10 cellular contexts compared by ENCODE assay signal in the genomic region with DNA sequence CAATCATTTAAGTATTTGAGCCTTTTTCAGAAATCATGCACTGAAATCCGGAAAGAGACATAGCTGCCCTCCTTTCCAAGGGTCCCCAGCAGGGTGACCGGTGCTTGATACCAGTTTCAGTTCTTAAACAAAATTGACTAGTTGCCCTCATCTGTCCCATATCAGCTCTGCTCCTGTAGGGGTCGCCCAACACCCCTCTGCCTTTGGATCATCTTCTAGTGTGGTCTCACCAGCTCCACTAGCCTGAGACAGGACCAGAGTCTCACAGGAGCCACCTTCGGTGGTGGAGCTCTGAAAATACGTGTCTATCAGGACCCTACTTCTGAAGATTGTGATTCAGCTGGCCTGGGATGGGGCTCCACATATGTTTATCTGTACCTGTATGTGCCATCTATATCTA.
DNase-seq lines count a peak whose midpoint lies in the region; ATAC-seq and TF ChIP-seq lines count a peak whose summit lies in the region.
"Had no signal": no experiment of that assay in that cellular context is flagged by ENCODE, and none has a peak within 500 bp of the region (broad histone marks: within the 10 kb centered on the region; RNA-seq: fewer than 3 reads in every experiment).

No MANE protein-coding gene starts in this region.

- no peak overlapping the region for H3K27ac ChIP-seq in colonic mucosa
- H3K27ac ChIP-seq: adrenal gland had no signal

- no peaks in the 10 kb centered on the region for H3K9me3 ChIP-seq in colonic mucosa
- H3K9me3 ChIP-seq: adrenal gland had no signal

- intact Hi-C loops in activated CD4-positive, alpha-beta T cell treated with anti-CD3 and anti-CD28 coated beads for 36 hours (cut with DNase I, micrococcal nuclease): no loop called here
- intact Hi-C loops in colonic mucosa (cut with DNase I): no loop called here

- peak; percentile 53 for ATAC-seq in activated CD4-positive, alpha-beta T cell treated with anti-CD3 and anti-CD28 coated beads for 36 hours
- peak; percentile 41 to 57 for ATAC-seq in stimulated activated naive B cell treated with anti-CD40 and anti-IgM and Interleukin-4, amounts not matched to agents 10 μg/mL and 1 μg/mL and 100 μg/mL, for 72 hours (replicated peaks)
- ATAC-seq in GM21786 (IDR thresholded peaks at IDR 0.05; ENCODE audit: unreplicated experiment): no peak
- ATAC-seq in HG02840 (IDR thresholded peaks at IDR 0.05; ENCODE audit: low FRiP score, unreplicated experiment): no peak
- ATAC-seq: Right ventricle myocardium inferior had no signal

- CTCF ChIA-PET in activated CD4-positive, alpha-beta T cell treated with anti-CD3 and anti-CD28 coated beads for 36 hours (lab: Charles Lee): interaction anchor here (0.7 to 1.4 kb wide), 6 partner anchors 12 to 473 kb away, joined by 3 to 5 read pairs (median 3); partner anchors contain the start of gene HEXB

- H3K27me3 Mint-ChIP-seq in activated CD4-positive, alpha-beta T cell treated with anti-CD3 and anti-CD28 coated beads for 36 hours: peaks cover 16% of the 10 kb centered on the region
- peaks cover 8 to 16% of the 10 kb centered on the region in 2 donors for H3K27me3 Mint-ChIP-seq in stimulated activated naive B cell treated with anti-CD40 and anti-IgM and Interleukin-4, amounts not matched to agents 10 μg/mL and 1 μg/mL and 100 μg/mL, for 72 hours

- no peaks in the 10 kb centered on the region for H3K4me1 ChIP-seq in colonic mucosa
- H3K4me1 ChIP-seq: adrenal gland had no signal

- H3K4me3 Mint-ChIP-seq in activated CD4-positive, alpha-beta T cell treated with anti-CD3 and anti-CD28 coated beads for 36 hours: no peak overlapping the region
- no peak overlapping the region for H3K4me3 Mint-ChIP-seq in stimulated activated naive B cell treated with anti-CD40 and anti-IgM and Interleukin-4, amounts not matched to agents 10 μg/mL and 1 μg/mL and 100 μg/mL, for 72 hours

- peak; percentile 24 for TF ChIP-seq CTCF in colonic mucosa (IDR thresholded peaks at IDR 0.05)

- DNase-seq in activated CD4-positive, alpha-beta T cell treated with anti-CD3 and anti-CD28 coated beads for 36 hours: peak; percentile 32
- DNase-seq in activated CD4-positive, alpha-beta T cell treated with anti-CD3 and anti-CD28 coated beads, Interleukin-2, amount 50 U/mL, for 4 hours: no peak
- peak; percentile 9 to 38 for DNase-seq in NCI-H526 (lab: John Stamatoyannopoulos, UW)
- DNase-seq in colonic mucosa: no peak
- DNase-seq in stimulated activated naive B cell treated with anti-CD40 and anti-IgM and Interleukin-4, amounts not matched to agents 10 μg/mL and 1 μg/mL and 100 μg/mL, for 72 hours: no peak
- no peak for DNase-seq in stimulated activated CD4-positive, alpha-beta T cell treated with anti-CD3 and anti-CD28 coated beads, Interleukin-2, amount 100 ng/mL, for 24 hours
- DNase-seq: adrenal gland had no signal

- H3K9me3 Mint-ChIP-seq in activated CD4-positive, alpha-beta T cell treated with anti-CD3 and anti-CD28 coated beads for 36 hours (ENCODE audit: low read depth): no peaks in the 10 kb centered on the region
- H3K9me3 Mint-ChIP-seq in stimulated activated naive B cell treated with anti-CD40 and anti-IgM and Interleukin-4, amounts not matched to agents 10 μg/mL and 1 μg/mL and 100 μg/mL, for 72 hours: no peaks in the 10 kb centered on the region

- no peaks in the 10 kb centered on the region for H3K36me3 ChIP-seq in colonic mucosa
- H3K36me3 ChIP-seq: adrenal gland had no signal

- no peak overlapping the region for H3K9ac ChIP-seq in colonic mucosa (ENCODE audit: low read depth in 2 of 2, low read length in 2 of 2)

- no peaks in the 10 kb centered on the region for H3K4me1 Mint-ChIP-seq in activated CD4-positive, alpha-beta T cell treated with anti-CD3 and anti-CD28 coated beads for 36 hours
- no peaks in the 10 kb centered on the region for H3K4me1 Mint-ChIP-seq in stimulated activated naive B cell treated with anti-CD40 and anti-IgM and Interleukin-4, amounts not matched to agents 10 μg/mL and 1 μg/mL and 100 μg/mL, for 72 hours

- no peaks in the 10 kb centered on the region for H3K36me3 Mint-ChIP-seq in activated CD4-positive, alpha-beta T cell treated with anti-CD3 and anti-CD28 coated beads for 36 hours (ENCODE audit: low read depth)
- H3K36me3 Mint-ChIP-seq in stimulated activated naive B cell treated with anti-CD40 and anti-IgM and Interleukin-4, amounts not matched to agents 10 μg/mL and 1 μg/mL and 100 μg/mL, for 72 hours: no peaks in the 10 kb centered on the region

- no peak overlapping the region for H3K27ac Mint-ChIP-seq in activated CD4-positive, alpha-beta T cell treated with anti-CD3 and anti-CD28 coated beads for 36 hours
- no peak overlapping the region for H3K27ac Mint-ChIP-seq in stimulated activated naive B cell treated with anti-CD40 and anti-IgM and Interleukin-4, amounts not matched to agents 10 μg/mL and 1 μg/mL and 100 μg/mL, for 72 hours

- POLR2A ChIA-PET in activated CD4-positive, alpha-beta T cell treated with anti-CD3 and anti-CD28 coated beads for 36 hours (lab: Charles Lee): no interaction called here

- no peaks in the 10 kb centered on the region for H3K27me3 ChIP-seq in colonic mucosa
- H3K27me3 ChIP-seq: adrenal gland had no signal

- H3K4me3 ChIP-seq in colonic mucosa: no peak overlapping the region
- H3K4me3 ChIP-seq: adrenal gland had no signal

Comparison
In these comparisons a context has a peak if more than half of its experiments do, and no peak if none do; other contexts are left out.
1. DNase-seq: peak in activated CD4-positive, alpha-beta T cell treated with anti-CD3 and anti-CD28 coated beads for 36 hours (single experiment) and NCI-H526 (2 of 2); none in activated CD4-positive, alpha-beta T cell treated with anti-CD3 and anti-CD28 coated beads, Interleukin-2, amount 50 U/mL, for 4 hours (0 of 2), colonic mucosa (single experiment), stimulated activated naive B cell treated with anti-CD40 and anti-IgM and Interleukin-4, amounts not matched to agents 10 μg/mL and 1 μg/mL and 100 μg/mL, for 72 hours (single experiment) and stimulated activated CD4-positive, alpha-beta T cell treated with anti-CD3 and anti-CD28 coated beads, Interleukin-2, amount 100 ng/mL, for 24 hours (0 of 2).
2. ATAC-seq: peak in activated CD4-positive, alpha-beta T cell treated with anti-CD3 and anti-CD28 coated beads for 36 hours (single experiment) and stimulated activated naive B cell treated with anti-CD40 and anti-IgM and Interleukin-4, amounts not matched to agents 10 μg/mL and 1 μg/mL and 100 μg/mL, for 72 hours (2 of 2); none in GM21786 (single experiment) and HG02840 (single experiment).